In genomic region chr4:81648576-81649272, GRCh38 we compare ENCODE assay signal across 8 cellular contexts.
DNase-seq lines count a peak whose midpoint lies in the region; ATAC-seq and TF ChIP-seq lines count a peak whose summit lies in the region.

No MANE protein-coding gene starts in this region.

- H3K4me3 Mint-ChIP-seq in HFFc6, result no peak overlapping the region

- H3K79me2 ChIP-seq in Karpas-422 (ENCODE audit: low read length), result no peaks in the 10 kb centered on the region

- H3K36me3 ChIP-seq in Karpas-422 (ENCODE audit: insufficient read depth, low read length) (no peaks in the 10 kb centered on the region), body of pancreas (replicated peaks in 1 of 2; ENCODE audit: insufficient read depth in 1 of 2, low read depth in 2 of 2) (no peaks in the 10 kb centered on the region)

- no peaks in the 10 kb centered on the region for H3K27me3 ChIP-seq in Karpas-422 (ENCODE audit: low read length)
- no peaks in the 10 kb centered on the region for H3K27me3 ChIP-seq in body of pancreas

- peak overlapping the region; percentile 42 for H3K4me2 ChIP-seq in Karpas-422 (ENCODE audit: low read depth, low read length, poor library complexity, severe bottlenecking)

- no peaks in the 10 kb centered on the region for H3K9me2 ChIP-seq in Karpas-422 (replicated peaks; ENCODE audit: insufficient read depth, low read length)

- no peak for DNase-seq in Karpas-422
- peak; percentile 40 for DNase-seq in activated naive CD4-positive, alpha-beta T cell treated with Interleukin-2 at 50 U/mL for 16 hours
- peak; percentile 16 to 39 for DNase-seq in stimulated activated CD8-positive, alpha-beta memory T cell treated with anti-CD3 and anti-CD28 coated beads, Interleukin-15, amount 100 ng/mL, for 48 hours (ENCODE audit: low read depth in 2 of 2)
- no peak for DNase-seq in HFFc6
- DNase-seq in body of pancreas, result no peak
- no peak for DNase-seq in SW480 (ENCODE audit: low spot score)

- TF ChIP-seq POLR2A in body of pancreas (IDR thresholded peaks at IDR 0.05), result no peak

- H3K9me3 ChIP-seq in Karpas-422 (ENCODE audit: low read length) (no peaks in the 10 kb centered on the region), body of pancreas (no peaks in the 10 kb centered on the region)

- WGBS in body of pancreas, 2 donors, result 35 to 53% methylated on average over 4 of the region's 4 CpGs

- no peak overlapping the region for H2AFZ ChIP-seq in Karpas-422 (ENCODE audit: low read length)

- no peaks in the 10 kb centered on the region for H3K4me1 Mint-ChIP-seq in HFFc6 (ENCODE audit: low read depth)

- no peaks in the 10 kb centered on the region; the same call in 1 of the 2 replicates for H3K36me3 Mint-ChIP-seq in HFFc6 (ENCODE audit: low read depth)

- TF ChIP-seq CTCF in HFFc6 (IDR thresholded peaks at IDR 0.05), result no peak
- TF ChIP-seq CTCF in body of pancreas (IDR thresholded peaks at IDR 0.05), result no peak

- H3K9ac ChIP-seq in Karpas-422 (ENCODE audit: low read length), result no peak overlapping the region

- no peak overlapping the region for H3K27ac ChIP-seq in Karpas-422 (ENCODE audit: low read length)
- no peak overlapping the region for H3K27ac ChIP-seq in body of pancreas

- H3K9me3 Mint-ChIP-seq in HFFc6, result peaks cover 59% of the 10 kb centered on the region

- peak; percentile 99 for ATAC-seq in GM18498 (IDR thresholded peaks at IDR 0.05; ENCODE audit: unreplicated experiment)
- peak; percentile 99 for ATAC-seq in GM21717 (IDR thresholded peaks at IDR 0.05; ENCODE audit: unreplicated experiment)
- ATAC-seq in body of pancreas, result no peak

- no peaks in the 10 kb centered on the region for H4K20me1 ChIP-seq in Karpas-422 (ENCODE audit: insufficient read depth, low read depth, low read length)

- intact Hi-C loops in body of pancreas (cut with DNase I), result no loop called here

- H3K27me3 Mint-ChIP-seq in HFFc6 (ENCODE audit: insufficient read depth), result no peaks in the 10 kb centered on the region; the same call in 1 of the 2 replicates

- H3K4me3 ChIP-seq in Karpas-422 (ENCODE audit: low read length) (peak overlapping the region; percentile 19; the same call in 1 of the 2 replicates), body of pancreas (no peak overlapping the region)

- H3K4me1 ChIP-seq in Karpas-422 (ENCODE audit: low read length) (peaks cover 16% of the 10 kb centered on the region), body of pancreas (no peaks in the 10 kb centered on the region)

- no peak overlapping the region for H3K27ac Mint-ChIP-seq in HFFc6

Comparison
In these comparisons a context has a peak if more than half of its experiments do, and no peak if none do; other contexts are left out.
1. DNase-seq: peak in activated naive CD4-positive, alpha-beta T cell treated with Interleukin-2 at 50 U/mL for 16 hours (single experiment) and stimulated activated CD8-positive, alpha-beta memory T cell treated with anti-CD3 and anti-CD28 coated beads, Interleukin-15, amount 100 ng/mL, for 48 hours (2 of 2); none in Karpas-422 (single experiment), HFFc6 (single experiment), body of pancreas (0 of 4) and SW480 (single experiment).